1 cellular context compared by ENCODE assay signal in the genomic region with DNA sequence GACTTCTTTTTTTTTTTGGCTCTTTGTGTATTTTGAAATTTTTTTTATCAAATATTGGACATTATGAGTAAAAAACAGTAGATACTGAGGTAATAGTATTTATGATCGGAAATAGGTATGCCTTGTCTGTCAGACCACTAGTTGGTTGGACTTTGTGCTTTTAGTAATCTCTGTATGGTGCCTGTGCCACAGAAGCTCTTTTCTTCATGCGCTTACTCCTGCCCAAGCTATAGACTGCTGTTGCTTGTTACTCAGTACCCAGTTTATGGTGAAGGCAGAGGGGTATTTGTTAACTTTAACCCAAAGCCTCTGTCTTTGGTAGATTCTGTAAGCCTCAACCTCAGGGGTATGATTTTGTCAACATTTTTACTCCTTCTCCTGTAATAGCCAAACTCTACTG.
TF ChIP-seq lines count a peak whose summit lies in the region.

No MANE protein-coding gene starts in this region.

TF ChIP-seq in HepG2, 621 proteins besides CTCF, POLR2A, EP300 and RAD21:
- TF ChIP-seq, protein P1, sequence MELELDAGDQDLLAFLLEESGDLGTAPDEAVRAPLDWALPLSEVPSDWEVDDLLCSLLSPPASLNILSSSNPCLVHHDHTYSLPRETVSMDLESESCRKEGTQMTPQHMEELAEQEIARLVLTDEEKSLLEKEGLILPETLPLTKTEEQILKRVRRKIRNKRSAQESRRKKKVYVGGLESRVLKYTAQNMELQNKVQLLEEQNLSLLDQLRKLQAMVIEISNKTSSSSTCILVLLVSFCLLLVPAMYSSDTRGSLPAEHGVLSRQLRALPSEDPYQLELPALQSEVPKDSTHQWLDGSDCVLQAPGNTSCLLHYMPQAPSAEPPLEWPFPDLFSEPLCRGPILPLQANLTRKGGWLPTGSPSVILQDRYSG (CRISPR knock-in tag; IDR thresholded peaks at IDR 0.05) = no peak
- TF ChIP-seq ZNF143 (CRISPR knock-in tag; IDR thresholded peaks at IDR 0.05) = no peak
- TF ChIP-seq TCF12 (IDR thresholded peaks at IDR 0.05) = no peak
- no peak for TF ChIP-seq TCF12 (CRISPR knock-in tag; IDR thresholded peaks at IDR 0.05)
- TF ChIP-seq CC2D1A (CRISPR knock-in tag; IDR thresholded peaks at IDR 0.05) = no peak
- peak; percentile 67 for TF ChIP-seq HNF4A (CRISPR knock-in tag; IDR thresholded peaks at IDR 0.05)
- TF ChIP-seq, protein P2, sequence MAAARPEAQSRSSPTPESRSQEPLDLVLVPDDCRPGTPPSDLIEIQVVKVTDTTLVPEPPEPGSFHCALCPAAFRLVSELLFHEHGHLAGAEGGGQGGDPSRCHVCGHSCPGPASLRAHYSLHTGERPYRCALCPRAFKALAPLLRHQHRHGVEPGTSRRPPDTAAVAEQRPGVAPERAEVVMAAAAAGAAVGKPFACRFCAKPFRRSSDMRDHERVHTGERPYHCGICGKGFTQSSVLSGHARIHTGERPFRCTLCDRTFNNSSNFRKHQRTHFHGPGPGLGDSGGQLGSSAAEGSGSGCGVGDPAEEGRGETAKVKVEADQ (CRISPR knock-in tag; IDR thresholded peaks at IDR 0.05; ENCODE audit: borderline replicate concordance) = no peak
- TF ChIP-seq ZNF644 (CRISPR knock-in tag; IDR thresholded peaks at IDR 0.05; ENCODE audit: low read depth) = peak; percentile 83
- no peak for TF ChIP-seq MATR3 (CRISPR knock-in tag; IDR thresholded peaks at IDR 0.05)
- TF ChIP-seq GATAD2A (CRISPR knock-in tag; IDR thresholded peaks at IDR 0.05) = 0 out of 2 replicates have a peak, but pooled peaks have one; percentile 20
- no peak for TF ChIP-seq ZBTB7B (CRISPR knock-in tag; IDR thresholded peaks at IDR 0.05)
- TF ChIP-seq ZMYM4 (CRISPR knock-in tag; IDR thresholded peaks at IDR 0.05) = 0 out of 2 replicates have a peak, but pooled peaks have one; percentile 21
- 0 out of 2 replicates have a peak, but pooled peaks have one; percentile 24 for TF ChIP-seq ZNF7 (CRISPR knock-in tag; IDR thresholded peaks at IDR 0.05)
- 0 out of 2 replicates have a peak, but pooled peaks have one; percentile 13 for TF ChIP-seq HNF4G (IDR thresholded peaks at IDR 0.05; ENCODE audit: borderline replicate concordance, low read depth, low read length)
- TF ChIP-seq HNF4G (CRISPR knock-in tag; IDR thresholded peaks at IDR 0.05; ENCODE audit: borderline replicate concordance, low read depth) = no peak
